Comparison of ENCODE assay signal across 8 cellular contexts in the genomic region with DNA sequence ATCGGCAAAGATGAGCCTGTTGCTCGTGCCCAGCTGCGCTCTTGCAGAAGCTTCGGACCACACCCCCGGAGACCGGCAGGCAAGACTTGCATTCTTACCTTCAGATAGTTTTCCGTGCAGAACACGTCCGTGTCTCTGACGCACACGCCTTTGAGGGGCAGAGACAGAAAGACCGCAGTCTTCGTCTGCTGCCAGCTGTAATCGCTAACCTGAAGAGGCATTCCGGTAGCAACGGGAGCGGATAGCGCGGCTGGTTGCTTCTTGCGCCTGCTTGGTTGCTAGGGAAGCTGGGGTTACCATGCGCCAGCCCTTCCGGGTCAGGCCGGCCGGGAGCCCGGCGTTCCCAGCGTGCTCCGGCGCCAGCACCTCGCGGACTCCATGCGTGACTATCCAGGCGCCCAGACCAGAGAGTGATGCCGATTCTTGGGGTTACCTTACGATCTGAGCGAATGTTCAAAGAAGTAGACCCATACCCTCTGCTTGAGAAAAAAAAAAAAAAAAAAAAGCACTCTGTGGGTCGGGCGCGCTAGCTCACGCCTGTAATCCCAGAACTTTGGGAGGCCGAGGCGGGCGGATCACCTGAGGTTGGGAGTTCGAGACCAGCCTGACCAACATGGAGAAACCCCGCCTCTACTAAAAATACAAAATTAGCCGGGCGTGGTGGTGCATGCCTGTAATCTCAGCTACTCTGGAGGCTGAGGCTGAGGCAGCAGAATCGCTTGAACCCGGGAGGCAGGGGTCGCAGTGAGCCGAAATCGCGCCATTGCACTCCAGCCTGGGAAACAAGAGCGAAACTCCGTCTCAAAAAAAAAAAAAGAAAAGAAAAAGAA. TPM values are rescaled to one million over a fixed set of nuclear protein-coding genes. Genes with fewer than 3 reads are reported as not detected.
DNase-seq lines count a peak whose midpoint lies in the region; ATAC-seq and TF ChIP-seq lines count a peak whose summit lies in the region.
"Not testable (repeated sequence)": the region's sequence is repeated elsewhere in the genome, so short reads cannot be mapped to it uniquely, and the experiment has no call there.

No MANE protein-coding gene starts in this region.

- WGBS in esophagus squamous epithelium, 2 donors = 7 to 21% methylated on average over 27 to 31 of the region's 55 CpGs

- H3K4me1 ChIP-seq in PC-9 (replicated peaks; ENCODE audit: insufficient read depth); muscle layer of duodenum (ENCODE audit: control insufficient read depth in 1 of 2, insufficient read depth in 2 of 2, low read length in 2 of 2): not testable (repeated sequence)
- H3K4me1 ChIP-seq in esophagus squamous epithelium = peaks cover 5 to 14% (median 6%) of the 10 kb centered on the region in 3 donors

- H3K4me2 ChIP-seq in PC-9 = peak overlapping the region; percentile 87

- CTCF ChIA-PET in PC-9 (lab: Charles Lee) = not testable (repeated sequence)

- H4K20me1 ChIP-seq in PC-9 (ENCODE audit: insufficient read depth) = not testable (repeated sequence)

- H3K9me3 ChIP-seq in PC-9 (ENCODE audit: insufficient read depth, low read depth); esophagus squamous epithelium; muscle layer of duodenum (ENCODE audit: control insufficient read depth in 1 of 2, low read length in 2 of 2): not testable (repeated sequence)

- not testable (repeated sequence) for TF ChIP-seq CTCF in PC-9 (conservative IDR thresholded peaks at IDR 0.05); esophagus squamous epithelium (IDR thresholded peaks at IDR 0.05)

- peak overlapping the region; percentile 94 for H2AFZ ChIP-seq in PC-9

- H3K9me2 ChIP-seq in PC-9 (ENCODE audit: insufficient read depth) = not testable (repeated sequence)

- not testable (repeated sequence) for BruUV-seq in PC-9 (replicated peaks; lab: Mats Ljungman, UMichigan)

- intact Hi-C loops in PC-9 (cut with micrococcal nuclease; ENCODE audit: unreplicated experiment) = loop anchor here (1.0 kb wide), 1 partner anchor 16 kb away; no protein-coding TSS in a partner anchor
- intact Hi-C loops in esophagus squamous epithelium (cut with DNase I) = not testable (repeated sequence)

- not testable (repeated sequence) for H3K36me3 Mint-ChIP-seq in activated T-cell treated with anti-CD3 and anti-CD28 coated beads, Interleukin-2, amount 50 U/mL, for 4 hours (ENCODE audit: insufficient read depth)

- not testable (repeated sequence) for H3K27me3 ChIP-seq in PC-9 (ENCODE audit: insufficient read depth, low read depth); esophagus squamous epithelium; muscle layer of duodenum (ENCODE audit: low read depth, low read length)

- H3K79me2 ChIP-seq in PC-9 (ENCODE audit: low read depth) = not testable (repeated sequence)

- H3F3A ChIP-seq in PC-9 (ENCODE audit: insufficient read depth, low read depth) = peaks cover 14% of the 10 kb centered on the region; the same call in 1 of the 2 replicates

- peak overlapping the region; percentile 86 for H3K4me3 Mint-ChIP-seq in activated T-cell treated with anti-CD3 and anti-CD28 coated beads, Interleukin-2, amount 50 U/mL, for 4 hours

- H3K4me3 ChIP-seq in PC-9 (peak overlapping the region; percentile 78), esophagus squamous epithelium (peak overlapping the region; percentile 37 to 71 (median 66)), muscle layer of duodenum (ENCODE audit: low read depth in 1 of 2, low read length in 2 of 2) (peak overlapping the region; percentile 96 to 100)

- not testable (repeated sequence) for TF ChIP-seq POLR2A in esophagus squamous epithelium (IDR thresholded peaks at IDR 0.05)

- DNase-seq in DMS153 (lab: John Stamatoyannopoulos, UW) (peak; percentile 51), HuH-7 (ENCODE audit: low spot score) (peak; percentile 78), PC-9 (peak; percentile 73 to 86), esophagus squamous epithelium (lab: John Stamatoyannopoulos, UW) (peak; percentile 7)
- peak; percentile 61 for DNase-seq in activated T-cell treated with anti-CD3 and anti-CD28 coated beads, Interleukin-2, amount 50 U/mL, for 4 hours
- peak; percentile 23 to 40 for DNase-seq in stimulated activated CD8-positive, alpha-beta memory T cell treated with anti-CD3 and anti-CD28 coated beads, Interleukin-4, amount 100 ng/mL, for 4 hours (ENCODE audit: low read depth in 2 of 2, low spot score in 1 of 2)

- H3K27ac ChIP-seq in PC-9 (peak overlapping the region; percentile 63), esophagus squamous epithelium (peak overlapping the region in 3 of 4 donors; percentile 0 to 64 (median 52))
- H3K27ac ChIP-seq in muscle layer of duodenum (ENCODE audit: low read length) = not testable (repeated sequence)

- H3K27me3 Mint-ChIP-seq in activated T-cell treated with anti-CD3 and anti-CD28 coated beads, Interleukin-2, amount 50 U/mL, for 4 hours (ENCODE audit: low read depth) = peaks cover 10% of the 10 kb centered on the region

- peaks cover 12% of the 10 kb centered on the region for H3K4me1 Mint-ChIP-seq in activated T-cell treated with anti-CD3 and anti-CD28 coated beads, Interleukin-2, amount 50 U/mL, for 4 hours (ENCODE audit: low read depth)

- H3K9me3 Mint-ChIP-seq in activated T-cell treated with anti-CD3 and anti-CD28 coated beads, Interleukin-2, amount 50 U/mL, for 4 hours = not testable (repeated sequence)

- POLR2A ChIA-PET in PC-9 (lab: Charles Lee; ENCODE audit: unreplicated experiment) = interaction anchor here (0.6 kb wide), 1 partner anchor 140 kb away, joined by 4 read pairs; no protein-coding TSS in a partner anchor

- H3K36me3 ChIP-seq in PC-9 (ENCODE audit: low read depth); esophagus squamous epithelium; muscle layer of duodenum (ENCODE audit: control insufficient read depth in 1 of 2, insufficient read depth in 2 of 2, low read length in 2 of 2): not testable (repeated sequence)

- ATAC-seq in GM21576 (IDR thresholded peaks at IDR 0.05; ENCODE audit: unreplicated experiment) = peak; percentile 97
- peak; percentile 93 to 97 for ATAC-seq in activated T-cell treated with anti-CD3 and anti-CD28 coated beads, Interleukin-2, amount 50 U/mL, for 4 hours

RNA-seq across cellular contexts. Expression of a gene that starts 9.7 kb away (rescaled TPM):
- total RNA-seq in PC-9 (2021) (5.5 and 6.2 TPM in 2 replicates), esophagus squamous epithelium (1 to 10 TPM in 1 of 4 donors, under 1 TPM in 1, not detected in 2; 0.21 to 1.7 TPM)
- total RNA-seq in activated T-cell treated with anti-CD3 and anti-CD28 coated beads, Interleukin-2, amount 50 U/mL, for 4 hours = under 1 TPM; 0.34 to 0.83 (median 0.46) TPM

Comparison
In these comparisons a context has a peak if more than half of its experiments do, and no peak if none do; other contexts are left out.
1. DNase-seq: peak in every context shown above with its lines; median percentile 80 in PC-9; 78 in HuH-7; 61 in activated T-cell treated with anti-CD3 and anti-CD28 coated beads, Interleukin-2, amount 50 U/mL, for 4 hours; 51 in DMS153; 32 in stimulated activated CD8-positive, alpha-beta memory T cell treated with anti-CD3 and anti-CD28 coated beads, Interleukin-4, amount 100 ng/mL, for 4 hours; 7 in esophagus squamous epithelium.